1 cellular context compared by ENCODE assay signal in the genomic region with DNA sequence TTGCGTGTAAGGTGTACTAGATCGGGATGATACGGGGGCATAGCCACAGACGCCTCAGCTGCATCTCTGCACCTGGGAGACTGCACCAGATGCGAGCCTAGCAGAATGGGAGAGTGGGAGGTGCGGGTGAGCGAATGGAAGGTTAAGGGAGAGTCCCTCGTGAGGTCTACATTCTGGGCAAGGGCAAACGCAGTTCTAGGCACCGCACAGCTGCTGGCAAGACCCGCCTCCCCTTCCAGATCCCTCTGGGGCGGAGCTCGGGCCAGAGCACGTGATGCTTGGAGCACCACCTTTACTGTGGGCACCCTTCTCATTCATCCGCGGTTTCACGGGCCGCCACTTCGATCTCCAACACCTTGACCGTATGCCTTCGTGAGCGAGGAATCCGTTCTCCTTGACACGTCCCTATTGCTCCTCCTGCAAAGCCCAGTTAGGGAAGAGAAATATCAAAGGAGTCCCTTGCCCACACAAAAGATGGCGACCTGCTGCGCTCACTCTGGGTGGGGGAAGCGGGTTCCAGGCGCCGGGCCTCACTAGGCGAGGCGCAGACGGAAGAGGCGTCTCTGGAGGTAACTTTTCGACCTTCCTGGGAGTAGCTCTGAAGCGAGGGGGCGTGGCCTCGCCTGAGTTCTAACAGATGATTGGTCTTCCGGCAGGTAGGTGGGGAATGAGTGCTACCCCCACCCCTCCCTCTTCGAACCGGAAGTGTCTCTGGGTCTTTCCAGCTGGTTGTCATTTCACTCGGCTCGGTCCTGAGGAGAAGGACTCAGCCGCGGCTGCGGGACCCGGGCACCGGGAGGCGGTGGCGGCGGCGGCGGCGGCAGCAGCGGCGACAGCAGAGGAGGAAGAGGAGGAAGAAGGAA.
TF ChIP-seq lines count a peak whose summit lies in the region.

A gene (plus strand): TSS at position 740 of the 863 bp plus-strand sequence. CDS start 1,385 bp downstream, outside the sequence.

TF ChIP-seq in GM12878, 131 proteins besides CTCF, POLR2A, EP300 and RAD21 (continued from another document and continues in another):
- TF ChIP-seq, protein P1, sequence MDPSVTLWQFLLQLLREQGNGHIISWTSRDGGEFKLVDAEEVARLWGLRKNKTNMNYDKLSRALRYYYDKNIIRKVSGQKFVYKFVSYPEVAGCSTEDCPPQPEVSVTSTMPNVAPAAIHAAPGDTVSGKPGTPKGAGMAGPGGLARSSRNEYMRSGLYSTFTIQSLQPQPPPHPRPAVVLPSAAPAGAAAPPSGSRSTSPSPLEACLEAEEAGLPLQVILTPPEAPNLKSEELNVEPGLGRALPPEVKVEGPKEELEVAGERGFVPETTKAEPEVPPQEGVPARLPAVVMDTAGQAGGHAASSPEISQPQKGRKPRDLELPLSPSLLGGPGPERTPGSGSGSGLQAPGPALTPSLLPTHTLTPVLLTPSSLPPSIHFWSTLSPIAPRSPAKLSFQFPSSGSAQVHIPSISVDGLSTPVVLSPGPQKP (IDR thresholded peaks at IDR 0.05; ENCODE audit: low read depth, low read length): peak; percentile 96
- TF ChIP-seq, protein P2, sequence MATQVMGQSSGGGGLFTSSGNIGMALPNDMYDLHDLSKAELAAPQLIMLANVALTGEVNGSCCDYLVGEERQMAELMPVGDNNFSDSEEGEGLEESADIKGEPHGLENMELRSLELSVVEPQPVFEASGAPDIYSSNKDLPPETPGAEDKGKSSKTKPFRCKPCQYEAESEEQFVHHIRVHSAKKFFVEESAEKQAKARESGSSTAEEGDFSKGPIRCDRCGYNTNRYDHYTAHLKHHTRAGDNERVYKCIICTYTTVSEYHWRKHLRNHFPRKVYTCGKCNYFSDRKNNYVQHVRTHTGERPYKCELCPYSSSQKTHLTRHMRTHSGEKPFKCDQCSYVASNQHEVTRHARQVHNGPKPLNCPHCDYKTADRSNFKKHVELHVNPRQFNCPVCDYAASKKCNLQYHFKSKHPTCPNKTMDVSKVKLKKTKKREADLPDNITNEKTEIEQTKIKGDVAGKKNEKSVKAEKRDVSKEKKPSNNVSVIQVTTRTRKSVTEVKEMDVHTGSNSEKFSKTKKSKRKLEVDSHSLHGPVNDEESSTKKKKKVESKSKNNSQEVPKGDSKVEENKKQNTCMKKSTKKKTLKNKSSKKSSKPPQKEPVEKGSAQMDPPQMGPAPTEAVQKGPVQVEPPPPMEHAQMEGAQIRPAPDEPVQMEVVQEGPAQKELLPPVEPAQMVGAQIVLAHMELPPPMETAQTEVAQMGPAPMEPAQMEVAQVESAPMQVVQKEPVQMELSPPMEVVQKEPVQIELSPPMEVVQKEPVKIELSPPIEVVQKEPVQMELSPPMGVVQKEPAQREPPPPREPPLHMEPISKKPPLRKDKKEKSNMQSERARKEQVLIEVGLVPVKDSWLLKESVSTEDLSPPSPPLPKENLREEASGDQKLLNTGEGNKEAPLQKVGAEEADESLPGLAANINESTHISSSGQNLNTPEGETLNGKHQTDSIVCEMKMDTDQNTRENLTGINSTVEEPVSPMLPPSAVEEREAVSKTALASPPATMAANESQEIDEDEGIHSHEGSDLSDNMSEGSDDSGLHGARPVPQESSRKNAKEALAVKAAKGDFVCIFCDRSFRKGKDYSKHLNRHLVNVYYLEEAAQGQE (IDR thresholded peaks at IDR 0.05; ENCODE audit: low read depth, low read length): peak; percentile 53; the same call in 1 of the 2 replicates
- TF ChIP-seq JUNB (IDR thresholded peaks at IDR 0.05): no peak
- TF ChIP-seq TCF12 (IDR thresholded peaks at IDR 0.05; ENCODE audit: low read depth, low read length): peak; percentile 81; the same call in 1 of the 2 replicates
- peak; percentile 45 to 86; a peak in 3 of 4 replicates for TF ChIP-seq BHLHE40 (IDR thresholded peaks at IDR 0.05; ENCODE audit: borderline replicate concordance in 1 of 2, low read depth in 2 of 2, low read length in 1 of 2)
- TF ChIP-seq, protein P3, sequence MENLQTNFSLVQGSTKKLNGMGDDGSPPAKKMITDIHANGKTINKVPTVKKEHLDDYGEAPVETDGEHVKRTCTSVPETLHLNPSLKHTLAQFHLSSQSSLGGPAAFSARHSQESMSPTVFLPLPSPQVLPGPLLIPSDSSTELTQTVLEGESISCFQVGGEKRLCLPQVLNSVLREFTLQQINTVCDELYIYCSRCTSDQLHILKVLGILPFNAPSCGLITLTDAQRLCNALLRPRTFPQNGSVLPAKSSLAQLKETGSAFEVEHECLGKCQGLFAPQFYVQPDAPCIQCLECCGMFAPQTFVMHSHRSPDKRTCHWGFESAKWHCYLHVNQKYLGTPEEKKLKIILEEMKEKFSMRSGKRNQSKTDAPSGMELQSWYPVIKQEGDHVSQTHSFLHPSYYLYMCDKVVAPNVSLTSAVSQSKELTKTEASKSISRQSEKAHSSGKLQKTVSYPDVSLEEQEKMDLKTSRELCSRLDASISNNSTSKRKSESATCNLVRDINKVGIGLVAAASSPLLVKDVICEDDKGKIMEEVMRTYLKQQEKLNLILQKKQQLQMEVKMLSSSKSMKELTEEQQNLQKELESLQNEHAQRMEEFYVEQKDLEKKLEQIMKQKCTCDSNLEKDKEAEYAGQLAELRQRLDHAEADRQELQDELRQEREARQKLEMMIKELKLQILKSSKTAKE (IDR thresholded peaks at IDR 0.05; ENCODE audit: low read depth, poor library complexity, severe bottlenecking): no peak
- TF ChIP-seq, protein P4, sequence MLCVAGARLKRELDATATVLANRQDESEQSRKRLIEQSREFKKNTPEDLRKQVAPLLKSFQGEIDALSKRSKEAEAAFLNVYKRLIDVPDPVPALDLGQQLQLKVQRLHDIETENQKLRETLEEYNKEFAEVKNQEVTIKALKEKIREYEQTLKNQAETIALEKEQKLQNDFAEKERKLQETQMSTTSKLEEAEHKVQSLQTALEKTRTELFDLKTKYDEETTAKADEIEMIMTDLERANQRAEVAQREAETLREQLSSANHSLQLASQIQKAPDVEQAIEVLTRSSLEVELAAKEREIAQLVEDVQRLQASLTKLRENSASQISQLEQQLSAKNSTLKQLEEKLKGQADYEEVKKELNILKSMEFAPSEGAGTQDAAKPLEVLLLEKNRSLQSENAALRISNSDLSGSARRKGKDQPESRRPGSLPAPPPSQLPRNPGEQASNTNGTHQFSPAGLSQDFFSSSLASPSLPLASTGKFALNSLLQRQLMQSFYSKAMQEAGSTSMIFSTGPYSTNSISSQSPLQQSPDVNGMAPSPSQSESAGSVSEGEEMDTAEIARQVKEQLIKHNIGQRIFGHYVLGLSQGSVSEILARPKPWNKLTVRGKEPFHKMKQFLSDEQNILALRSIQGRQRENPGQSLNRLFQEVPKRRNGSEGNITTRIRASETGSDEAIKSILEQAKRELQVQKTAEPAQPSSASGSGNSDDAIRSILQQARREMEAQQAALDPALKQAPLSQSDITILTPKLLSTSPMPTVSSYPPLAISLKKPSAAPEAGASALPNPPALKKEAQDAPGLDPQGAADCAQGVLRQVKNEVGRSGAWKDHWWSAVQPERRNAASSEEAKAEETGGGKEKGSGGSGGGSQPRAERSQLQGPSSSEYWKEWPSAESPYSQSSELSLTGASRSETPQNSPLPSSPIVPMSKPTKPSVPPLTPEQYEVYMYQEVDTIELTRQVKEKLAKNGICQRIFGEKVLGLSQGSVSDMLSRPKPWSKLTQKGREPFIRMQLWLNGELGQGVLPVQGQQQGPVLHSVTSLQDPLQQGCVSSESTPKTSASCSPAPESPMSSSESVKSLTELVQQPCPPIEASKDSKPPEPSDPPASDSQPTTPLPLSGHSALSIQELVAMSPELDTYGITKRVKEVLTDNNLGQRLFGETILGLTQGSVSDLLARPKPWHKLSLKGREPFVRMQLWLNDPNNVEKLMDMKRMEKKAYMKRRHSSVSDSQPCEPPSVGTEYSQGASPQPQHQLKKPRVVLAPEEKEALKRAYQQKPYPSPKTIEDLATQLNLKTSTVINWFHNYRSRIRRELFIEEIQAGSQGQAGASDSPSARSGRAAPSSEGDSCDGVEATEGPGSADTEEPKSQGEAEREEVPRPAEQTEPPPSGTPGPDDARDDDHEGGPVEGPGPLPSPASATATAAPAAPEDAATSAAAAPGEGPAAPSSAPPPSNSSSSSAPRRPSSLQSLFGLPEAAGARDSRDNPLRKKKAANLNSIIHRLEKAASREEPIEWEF (IDR thresholded peaks at IDR 0.05; ENCODE audit: insufficient replicate concordance, low read depth, low read length): peak; percentile 81
- peak; percentile 66 for TF ChIP-seq HDAC6 (IDR thresholded peaks at IDR 0.05; ENCODE audit: unreplicated experiment)
- TF ChIP-seq TBL1XR1 (IDR thresholded peaks at IDR 0.05; ENCODE audit: low read depth, low read length): 0 out of 2 replicates have a peak, but pooled peaks have one; percentile 9
- TF ChIP-seq DPF2 (IDR thresholded peaks at IDR 0.05): 0 out of 2 replicates have a peak, but pooled peaks have one; percentile 21
- TF ChIP-seq MYC (IDR thresholded peaks at IDR 0.05; ENCODE audit: insufficient read depth, insufficient read length, insufficient replicate concordance, low read length, severe bottlenecking): no peak
- TF ChIP-seq RFX5 (IDR thresholded peaks at IDR 0.05; ENCODE audit: low read depth, low read length): no peak
- TF ChIP-seq GATAD2B (conservative IDR thresholded peaks at IDR 0.05; ENCODE audit: low read depth): 0 out of 2 replicates have a peak, but pooled peaks have one; percentile 46
- TF ChIP-seq, protein P5, sequence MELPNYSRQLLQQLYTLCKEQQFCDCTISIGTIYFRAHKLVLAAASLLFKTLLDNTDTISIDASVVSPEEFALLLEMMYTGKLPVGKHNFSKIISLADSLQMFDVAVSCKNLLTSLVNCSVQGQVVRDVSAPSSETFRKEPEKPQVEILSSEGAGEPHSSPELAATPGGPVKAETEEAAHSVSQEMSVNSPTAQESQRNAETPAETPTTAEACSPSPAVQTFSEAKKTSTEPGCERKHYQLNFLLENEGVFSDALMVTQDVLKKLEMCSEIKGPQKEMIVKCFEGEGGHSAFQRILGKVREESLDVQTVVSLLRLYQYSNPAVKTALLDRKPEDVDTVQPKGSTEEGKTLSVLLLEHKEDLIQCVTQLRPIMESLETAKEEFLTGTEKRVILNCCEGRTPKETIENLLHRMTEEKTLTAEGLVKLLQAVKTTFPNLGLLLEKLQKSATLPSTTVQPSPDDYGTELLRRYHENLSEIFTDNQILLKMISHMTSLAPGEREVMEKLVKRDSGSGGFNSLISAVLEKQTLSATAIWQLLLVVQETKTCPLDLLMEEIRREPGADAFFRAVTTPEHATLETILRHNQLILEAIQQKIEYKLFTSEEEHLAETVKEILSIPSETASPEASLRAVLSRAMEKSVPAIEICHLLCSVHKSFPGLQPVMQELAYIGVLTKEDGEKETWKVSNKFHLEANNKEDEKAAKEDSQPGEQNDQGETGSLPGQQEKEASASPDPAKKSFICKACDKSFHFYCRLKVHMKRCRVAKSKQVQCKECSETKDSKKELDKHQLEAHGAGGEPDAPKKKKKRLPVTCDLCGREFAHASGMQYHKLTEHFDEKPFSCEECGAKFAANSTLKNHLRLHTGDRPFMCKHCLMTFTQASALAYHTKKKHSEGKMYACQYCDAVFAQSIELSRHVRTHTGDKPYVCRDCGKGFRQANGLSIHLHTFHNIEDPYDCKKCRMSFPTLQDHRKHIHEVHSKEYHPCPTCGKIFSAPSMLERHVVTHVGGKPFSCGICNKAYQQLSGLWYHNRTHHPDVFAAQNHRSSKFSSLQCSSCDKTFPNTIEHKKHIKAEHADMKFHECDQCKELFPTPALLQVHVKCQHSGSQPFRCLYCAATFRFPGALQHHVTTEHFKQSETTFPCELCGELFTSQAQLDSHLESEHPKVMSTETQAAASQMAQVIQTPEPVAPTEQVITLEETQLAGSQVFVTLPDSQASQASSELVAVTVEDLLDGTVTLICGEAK (IDR thresholded peaks at IDR 0.05; ENCODE audit: borderline replicate concordance): peak; percentile 91; the same call in 1 of the 2 replicates
- TF ChIP-seq CHD4 (IDR thresholded peaks at IDR 0.05): no peak
- TF ChIP-seq, protein P6, sequence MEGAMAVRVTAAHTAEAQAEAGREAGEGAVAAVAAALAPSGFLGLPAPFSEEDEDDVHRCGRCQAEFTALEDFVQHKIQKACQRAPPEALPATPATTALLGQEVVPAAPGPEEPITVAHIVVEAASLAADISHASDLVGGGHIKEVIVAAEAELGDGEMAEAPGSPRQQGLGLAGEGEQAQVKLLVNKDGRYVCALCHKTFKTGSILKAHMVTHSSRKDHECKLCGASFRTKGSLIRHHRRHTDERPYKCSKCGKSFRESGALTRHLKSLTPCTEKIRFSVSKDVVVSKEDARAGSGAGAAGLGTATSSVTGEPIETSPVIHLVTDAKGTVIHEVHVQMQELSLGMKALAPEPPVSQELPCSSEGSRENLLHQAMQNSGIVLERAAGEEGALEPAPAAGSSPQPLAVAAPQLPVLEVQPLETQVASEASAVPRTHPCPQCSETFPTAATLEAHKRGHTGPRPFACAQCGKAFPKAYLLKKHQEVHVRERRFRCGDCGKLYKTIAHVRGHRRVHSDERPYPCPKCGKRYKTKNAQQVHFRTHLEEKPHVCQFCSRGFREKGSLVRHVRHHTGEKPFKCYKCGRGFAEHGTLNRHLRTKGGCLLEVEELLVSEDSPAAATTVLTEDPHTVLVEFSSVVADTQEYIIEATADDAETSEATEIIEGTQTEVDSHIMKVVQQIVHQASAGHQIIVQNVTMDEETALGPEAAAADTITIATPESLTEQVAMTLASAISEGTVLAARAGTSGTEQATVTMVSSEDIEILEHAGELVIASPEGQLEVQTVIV (IDR thresholded peaks at IDR 0.05; ENCODE audit: borderline replicate concordance, partially characterized antibody): peak; percentile 56
- 0 out of 2 replicates have a peak, but pooled peaks have one; percentile 42 for TF ChIP-seq ASH2L (IDR thresholded peaks at IDR 0.05; ENCODE audit: borderline replicate concordance, low read depth)
- TF ChIP-seq CHD1 (IDR thresholded peaks at IDR 0.05; ENCODE audit: low read depth, low read length): no peak
- TF ChIP-seq, protein P7, sequence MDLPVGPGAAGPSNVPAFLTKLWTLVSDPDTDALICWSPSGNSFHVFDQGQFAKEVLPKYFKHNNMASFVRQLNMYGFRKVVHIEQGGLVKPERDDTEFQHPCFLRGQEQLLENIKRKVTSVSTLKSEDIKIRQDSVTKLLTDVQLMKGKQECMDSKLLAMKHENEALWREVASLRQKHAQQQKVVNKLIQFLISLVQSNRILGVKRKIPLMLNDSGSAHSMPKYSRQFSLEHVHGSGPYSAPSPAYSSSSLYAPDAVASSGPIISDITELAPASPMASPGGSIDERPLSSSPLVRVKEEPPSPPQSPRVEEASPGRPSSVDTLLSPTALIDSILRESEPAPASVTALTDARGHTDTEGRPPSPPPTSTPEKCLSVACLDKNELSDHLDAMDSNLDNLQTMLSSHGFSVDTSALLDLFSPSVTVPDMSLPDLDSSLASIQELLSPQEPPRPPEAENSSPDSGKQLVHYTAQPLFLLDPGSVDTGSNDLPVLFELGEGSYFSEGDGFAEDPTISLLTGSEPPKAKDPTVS (IDR thresholded peaks at IDR 0.05; ENCODE audit: low read depth, low read length): peak; percentile 86; the same call in 1 of the 2 replicates
- TF ChIP-seq SUZ12 (IDR thresholded peaks at IDR 0.05; ENCODE audit: unreplicated experiment): no peak
- TF ChIP-seq ATF7 (IDR thresholded peaks at IDR 0.05; ENCODE audit: low read depth): peak; percentile 63
- peak; percentile 13; the same call in 1 of the 2 replicates for TF ChIP-seq FOXM1 (IDR thresholded peaks at IDR 0.05; ENCODE audit: low read depth, low read length)
- TF ChIP-seq PML (IDR thresholded peaks at IDR 0.05; ENCODE audit: low read length): peak; percentile 70; the same call in 1 of the 2 replicates
- TF ChIP-seq, protein P8, sequence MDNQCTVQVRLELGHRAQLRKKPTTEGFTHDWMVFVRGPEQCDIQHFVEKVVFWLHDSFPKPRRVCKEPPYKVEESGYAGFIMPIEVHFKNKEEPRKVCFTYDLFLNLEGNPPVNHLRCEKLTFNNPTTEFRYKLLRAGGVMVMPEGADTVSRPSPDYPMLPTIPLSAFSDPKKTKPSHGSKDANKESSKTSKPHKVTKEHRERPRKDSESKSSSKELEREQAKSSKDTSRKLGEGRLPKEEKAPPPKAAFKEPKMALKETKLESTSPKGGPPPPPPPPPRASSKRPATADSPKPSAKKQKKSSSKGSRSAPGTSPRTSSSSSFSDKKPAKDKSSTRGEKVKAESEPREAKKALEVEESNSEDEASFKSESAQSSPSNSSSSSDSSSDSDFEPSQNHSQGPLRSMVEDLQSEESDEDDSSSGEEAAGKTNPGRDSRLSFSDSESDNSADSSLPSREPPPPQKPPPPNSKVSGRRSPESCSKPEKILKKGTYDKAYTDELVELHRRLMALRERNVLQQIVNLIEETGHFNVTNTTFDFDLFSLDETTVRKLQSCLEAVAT (IDR thresholded peaks at IDR 0.05): peak; percentile 93
- peak; percentile 93 for TF ChIP-seq NR2C1 (IDR thresholded peaks at IDR 0.05)
